In the genomic region with DNA sequence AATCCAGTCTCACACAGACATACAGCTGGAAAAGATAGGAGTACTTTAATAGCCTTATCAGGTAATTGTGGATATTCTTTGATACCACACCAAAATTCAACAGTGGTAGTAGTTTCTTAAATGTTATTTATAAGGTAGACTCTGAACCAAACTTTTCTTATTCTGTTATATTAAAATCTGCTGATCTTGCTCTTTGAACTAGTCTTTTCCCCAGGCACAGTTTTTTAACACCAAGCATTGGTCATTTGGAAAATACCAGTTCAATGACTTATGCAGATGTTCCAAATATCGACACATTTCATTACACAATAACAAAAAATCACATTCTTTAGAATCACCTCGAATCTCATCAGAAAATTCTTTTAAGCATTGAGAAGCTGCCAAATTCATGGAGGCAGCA, we compare ENCODE assay signal across 35 cellular contexts.
"Had no signal": no experiment of that assay in that cellular context is flagged by ENCODE, and none has a peak within 500 bp of the region (broad histone marks: within the 10 kb centered on the region; RNA-seq: fewer than 3 reads in every experiment).

No MANE protein-coding gene starts in this region.

- H3K4me1 ChIP-seq: breast epithelium had no signal

- FAIRE-seq: astrocyte, colon, TTC549 had no signal

- H3K27ac Mint-ChIP-seq: activated B cell treated with CpG ODN at 0.5 μM for 24 hours; activated CD4-positive, alpha-beta memory T cell treated with anti-CD3 and anti-CD28 coated beads for 36 hours; activated CD4-positive, alpha-beta T cell treated with anti-CD3 and anti-CD28 coated beads, Interleukin-2, amount 10 ng/mL, durations not matched to agents 24 days and 14 days; activated CD8-positive, alpha-beta T cell treated with anti-CD3 and anti-CD28 coated beads for 36 hours; activated naive CD4-positive, alpha-beta T cell treated with anti-CD3 and anti-CD28 coated beads, Interleukin-2, amount 10 ng/mL, durations not matched to agents 7 days and 5 days; activated naive CD4-positive, alpha-beta T cell treated with anti-CD3 and anti-CD28 coated beads, Interleukin-2, amount 50 U/mL, for 24 hours; activated naive CD8-positive, alpha-beta T cell treated with anti-CD3 and anti-CD28 coated beads for 36 hours; activated T-cell treated with anti-CD3 and anti-CD28 coated beads, Interleukin-2, amount 50 U/mL, for 72 hours; activated T-helper 1 cell treated with anti-CD3 and anti-CD28 coated beads, Interleukin-12 subunit alpha, Interleukin-12 subunit beta, Interleukin-2, Interleukin-4 antibody, amounts not matched to agents 30 ng/mL and 10 ng/mL and 1 ng/mL, durations not matched to agents 14 hours and 24 hours and 36 hours; activated T-helper 17 cell treated with anti-CD3 and anti-CD28 coated beads, Interleukin-2, amount 50 U/mL, for 72 hours; T-helper 1 cell treated with Interleukin-12 subunit alpha and Interleukin-12 subunit beta and Interleukin-4 antibody, amounts not matched to agents 30 μg/mL and 1 μg/mL, for 36 hours; T-helper 2 cell treated with Interferon-gamma antibody and Interleukin-4, amounts not matched to agents 5 μg/mL and 100 μg/mL, for 36 hours had no signal

- H3K27me3 ChIP-seq: adrenal gland, body of pancreas, brain microvascular endothelial cell, breast epithelium had no signal

- H3K36me3 ChIP-seq: adrenal gland, brain microvascular endothelial cell, breast epithelium had no signal

- H3K9me3 Mint-ChIP-seq: activated B cell treated with CpG ODN at 0.5 μM for 24 hours; activated CD4-positive, alpha-beta memory T cell treated with anti-CD3 and anti-CD28 coated beads for 36 hours; activated CD4-positive, alpha-beta T cell treated with anti-CD3 and anti-CD28 coated beads, Interleukin-2, amount 10 ng/mL, durations not matched to agents 24 days and 14 days; activated CD8-positive, alpha-beta T cell treated with anti-CD3 and anti-CD28 coated beads for 36 hours; activated naive CD4-positive, alpha-beta T cell treated with anti-CD3 and anti-CD28 coated beads, Interleukin-2, amount 10 ng/mL, durations not matched to agents 7 days and 5 days; activated naive CD4-positive, alpha-beta T cell treated with anti-CD3 and anti-CD28 coated beads, Interleukin-2, amount 50 U/mL, for 24 hours; activated naive CD8-positive, alpha-beta T cell treated with anti-CD3 and anti-CD28 coated beads for 36 hours; activated T-cell treated with anti-CD3 and anti-CD28 coated beads, Interleukin-2, amount 50 U/mL, for 4 hours; activated T-cell treated with anti-CD3 and anti-CD28 coated beads, Interleukin-2, amount 50 U/mL, for 72 hours; activated T-helper 1 cell treated with anti-CD3 and anti-CD28 coated beads, Interleukin-12 subunit alpha, Interleukin-12 subunit beta, Interleukin-2, Interleukin-4 antibody, amounts not matched to agents 30 ng/mL and 10 ng/mL and 1 ng/mL, durations not matched to agents 14 hours and 24 hours and 36 hours; activated T-helper 17 cell treated with anti-CD3 and anti-CD28 coated beads, Interleukin-2, amount 50 U/mL, for 72 hours; T-helper 1 cell treated with Interleukin-12 subunit alpha and Interleukin-12 subunit beta and Interleukin-4 antibody, amounts not matched to agents 30 μg/mL and 1 μg/mL, for 36 hours; T-helper 2 cell treated with Interferon-gamma antibody and Interleukin-4, amounts not matched to agents 5 μg/mL and 100 μg/mL, for 36 hours had no signal

- ATAC-seq: activated CD8-positive, alpha-beta T cell treated with anti-CD3 and anti-CD28 coated beads for 36 hours; activated T-cell treated with anti-CD3 and anti-CD28 coated beads, Interleukin-2, amount 50 U/mL, for 4 hours; activated T-cell treated with anti-CD3 and anti-CD28 coated beads, Interleukin-2, amount 50 U/mL, for 72 hours; activated T-helper 17 cell treated with anti-CD3 and anti-CD28 coated beads, Interleukin-2, amount 50 U/mL, for 72 hours; body of pancreas had no signal

- H3K4me3 ChIP-seq: adrenal gland, body of pancreas, breast epithelium had no signal

- H3K9me3 ChIP-seq: adrenal gland, body of pancreas, breast epithelium had no signal

- H3K27ac ChIP-seq: adrenal gland, body of pancreas, brain microvascular endothelial cell, breast epithelium, VCaP had no signal

- DNase-seq: activated B cell treated with CpG ODN at 0.5 μM for 24 hours; activated CD4-positive, alpha-beta memory T cell treated with anti-CD3 and anti-CD28 coated beads for 36 hours; activated CD4-positive, alpha-beta T cell treated with anti-CD3 and anti-CD28 coated beads for 4 hours; activated CD4-positive, alpha-beta T cell treated with anti-CD3 and anti-CD28 coated beads, Interleukin-2, amount 10 ng/mL, durations not matched to agents 24 days and 14 days; activated CD4-positive, alpha-beta T cell treated with anti-CD3 and anti-CD28 coated beads, Interleukin-2, amount 50 U/mL, for 1 hour; activated CD4-positive, alpha-beta T cell treated with anti-CD3 and anti-CD28 coated beads, Interleukin-2, amount 50 U/mL, for 4 hours; activated CD4-positive, CD25-positive, alpha-beta regulatory T cell treated with anti-CD3 and anti-CD28 coated beads, Interleukin-2, amount 50 U/mL, for 72 hours; activated CD8-positive, alpha-beta memory T cell treated with anti-CD3 and anti-CD28 coated beads, Interleukin-2, amount 50 U/mL, for 4 hours; activated CD8-positive, alpha-beta T cell treated with anti-CD3 and anti-CD28 coated beads for 36 hours; activated effector memory CD4-positive, alpha-beta T cell treated with anti-CD3 and anti-CD28 coated beads, Interleukin-2, amount 50 U/mL, for 16 hours; activated naive CD4-positive, alpha-beta T cell treated with anti-CD3 and anti-CD28 coated beads, Interleukin-2, amount 10 ng/mL, durations not matched to agents 7 days and 5 days; activated naive CD4-positive, alpha-beta T cell treated with Interleukin-2 at 50 U/mL for 16 hours; activated naive CD8-positive, alpha-beta T cell treated with anti-CD3 and anti-CD28 coated beads for 36 hours; activated T-cell treated with anti-CD3 and anti-CD28 coated beads for 4 hours; activated T-cell treated with anti-CD3 and anti-CD28 coated beads, Interleukin-2, amount 50 U/mL, for 1 hour; activated T-cell treated with anti-CD3 and anti-CD28 coated beads, Interleukin-2, amount 50 U/mL, for 4 hours; activated T-cell treated with anti-CD3 and anti-CD28 coated beads, Interleukin-2, amount 50 U/mL, for 72 hours; amniotic stem cell; aorta; body of pancreas; brain microvascular endothelial cell; central memory CD4-positive, alpha-beta T cell; T-helper 2 cell; T-helper 9 cell had no signal
